2 cellular contexts compared by ENCODE assay signal in genomic region chr6:3377536-3378397, GRCh38.
A peak's percentile ranks its signal among the peaks of the same experiment; 100 is the strongest.
TF ChIP-seq lines count a peak whose summit lies in the region.

No MANE protein-coding gene starts in this region.

TF ChIP-seq in K562, 482 proteins besides CTCF, POLR2A, EP300 and RAD21 (continued from another document):
- TF ChIP-seq HNRNPH1 (optimal IDR thresholded peaks at IDR 0.05; ENCODE audit: low read depth, low read length): no peak
- no peak for TF ChIP-seq HMG20B (CRISPR knock-in tag; IDR thresholded peaks at IDR 0.05)
- TF ChIP-seq MAFF (IDR thresholded peaks at IDR 0.05; ENCODE audit: low read length): no peak
- TF ChIP-seq TAF1 (IDR thresholded peaks at IDR 0.05; ENCODE audit: control insufficient read depth, extremely low read depth, insufficient read depth, low read length, severe bottlenecking): no peak
- TF ChIP-seq FUS (optimal IDR thresholded peaks at IDR 0.05; ENCODE audit: low read depth, low read length): no peak
- TF ChIP-seq NFE2 (IDR thresholded peaks at IDR 0.05; ENCODE audit: low read depth): 0 out of 2 replicates have a peak, but pooled peaks have one; percentile 33
- TF ChIP-seq, protein P1, sequence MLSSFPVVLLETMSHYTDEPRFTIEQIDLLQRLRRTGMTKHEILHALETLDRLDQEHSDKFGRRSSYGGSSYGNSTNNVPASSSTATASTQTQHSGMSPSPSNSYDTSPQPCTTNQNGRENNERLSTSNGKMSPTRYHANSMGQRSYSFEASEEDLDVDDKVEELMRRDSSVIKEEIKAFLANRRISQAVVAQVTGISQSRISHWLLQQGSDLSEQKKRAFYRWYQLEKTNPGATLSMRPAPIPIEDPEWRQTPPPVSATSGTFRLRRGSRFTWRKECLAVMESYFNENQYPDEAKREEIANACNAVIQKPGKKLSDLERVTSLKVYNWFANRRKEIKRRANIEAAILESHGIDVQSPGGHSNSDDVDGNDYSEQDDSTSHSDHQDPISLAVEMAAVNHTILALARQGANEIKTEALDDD (IDR thresholded peaks at IDR 0.05): no peak
- TF ChIP-seq, protein P2, sequence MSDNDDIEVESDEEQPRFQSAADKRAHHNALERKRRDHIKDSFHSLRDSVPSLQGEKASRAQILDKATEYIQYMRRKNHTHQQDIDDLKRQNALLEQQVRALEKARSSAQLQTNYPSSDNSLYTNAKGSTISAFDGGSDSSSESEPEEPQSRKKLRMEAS (CRISPR knock-in tag; IDR thresholded peaks at IDR 0.05): 0 out of 2 replicates have a peak, but pooled peaks have one; percentile 23
- no peak for TF ChIP-seq ZBTB17 (CRISPR knock-in tag; IDR thresholded peaks at IDR 0.05)
- no peak for TF ChIP-seq DPF2 (IDR thresholded peaks at IDR 0.05)
- TF ChIP-seq ZNF407 (IDR thresholded peaks at IDR 0.05; ENCODE audit: low read depth): no peak

TF ChIP-seq in liver, 16 proteins besides CTCF, POLR2A, EP300 and RAD21 (continued from another document):
- no peak for TF ChIP-seq ZBTB33 (IDR thresholded peaks at IDR 0.05)
- TF ChIP-seq FOXA1 (IDR thresholded peaks at IDR 0.05): no peak
